ENCODE assay signal across 10 cellular contexts in genomic region chr5:149636861-149637246, GRCh38. TPM values are rescaled to one million over a fixed set of nuclear protein-coding genes. Genes with fewer than 3 reads are reported as not detected.
DNase-seq lines count a peak whose midpoint lies in the region; ATAC-seq and TF ChIP-seq lines count a peak whose summit lies in the region.
"Had no signal": no experiment of that assay in that cellular context is flagged by ENCODE, and none has a peak within 500 bp of the region (broad histone marks: within the 10 kb centered on the region; RNA-seq: fewer than 3 reads in every experiment).

No MANE protein-coding gene starts in this region.

- no peak overlapping the region for H3K4me3 Mint-ChIP-seq in activated CD8-positive, alpha-beta T cell treated with anti-CD3 and anti-CD28 coated beads, Interleukin-2, amount 10 ng/mL, durations not matched to agents 7 days and 5 days
- H3K4me3 Mint-ChIP-seq in nephron, result no peak overlapping the region
- H3K4me3 Mint-ChIP-seq: central memory CD8-positive, alpha-beta T cell had no signal

- CTCF ChIA-PET in activated CD8-positive, alpha-beta T cell treated with anti-CD3 and anti-CD28 coated beads, Interleukin-2, amount 10 ng/mL, durations not matched to agents 7 days and 5 days (lab: Charles Lee), result interaction anchor here (0.6 to 6.9 kb wide), 15 partner anchors 8 to 357 kb away, joined by 3 to 73 read pairs (median 4); no protein-coding TSS in a partner anchor

- TF ChIP-seq CTCF in HFF-Myc (IDR thresholded peaks at IDR 0.05; ENCODE audit: low read depth, low read length, missing control alignments), result peak; percentile 77
- peak; percentile 82 for TF ChIP-seq CTCF in fibroblast of the aortic adventitia (IDR thresholded peaks at IDR 0.05; ENCODE audit: insufficient read depth, low read length)
- peak; percentile 73 to 82 (median 76) for TF ChIP-seq CTCF in nephron (IDR thresholded peaks at IDR 0.05; ENCODE audit: unreplicated experiment in 3 of 3)

- H3K9me3 Mint-ChIP-seq in activated CD8-positive, alpha-beta T cell treated with anti-CD3 and anti-CD28 coated beads, Interleukin-2, amount 10 ng/mL, durations not matched to agents 7 days and 5 days (ENCODE audit: insufficient read depth), result no peaks in the 10 kb centered on the region
- no peaks in the 10 kb centered on the region for H3K9me3 Mint-ChIP-seq in nephron
- H3K9me3 Mint-ChIP-seq: central memory CD8-positive, alpha-beta T cell had no signal

- H3K4me1 Mint-ChIP-seq in activated CD8-positive, alpha-beta T cell treated with anti-CD3 and anti-CD28 coated beads, Interleukin-2, amount 10 ng/mL, durations not matched to agents 7 days and 5 days (ENCODE audit: low read depth), result peaks cover 7% of the 10 kb centered on the region
- peaks cover 18% of the 10 kb centered on the region for H3K4me1 Mint-ChIP-seq in nephron
- H3K4me1 Mint-ChIP-seq: central memory CD8-positive, alpha-beta T cell had no signal

- no peaks in the 10 kb centered on the region for H3K27me3 Mint-ChIP-seq in activated CD8-positive, alpha-beta T cell treated with anti-CD3 and anti-CD28 coated beads, Interleukin-2, amount 10 ng/mL, durations not matched to agents 7 days and 5 days (ENCODE audit: low read depth)
- no peaks in the 10 kb centered on the region for H3K27me3 Mint-ChIP-seq in nephron (ENCODE audit: low read depth)
- H3K27me3 Mint-ChIP-seq: central memory CD8-positive, alpha-beta T cell had no signal

- no peak overlapping the region for H3K4me3 ChIP-seq in HFF-Myc (replicated peaks; ENCODE audit: low read depth, low read length)
- H3K4me3 ChIP-seq in fibroblast of the aortic adventitia (ENCODE audit: low read depth, low read length), result no peak overlapping the region
- H3K4me3 ChIP-seq: BLaER1 had no signal

- no peak overlapping the region for H3K27ac Mint-ChIP-seq in activated CD8-positive, alpha-beta T cell treated with anti-CD3 and anti-CD28 coated beads, Interleukin-2, amount 10 ng/mL, durations not matched to agents 7 days and 5 days
- no peak overlapping the region for H3K27ac Mint-ChIP-seq in nephron

- H3K36me3 Mint-ChIP-seq in activated CD8-positive, alpha-beta T cell treated with anti-CD3 and anti-CD28 coated beads, Interleukin-2, amount 10 ng/mL, durations not matched to agents 7 days and 5 days (ENCODE audit: low read depth), result no peaks in the 10 kb centered on the region
- H3K36me3 Mint-ChIP-seq in nephron (ENCODE audit: low read depth), result no peaks in the 10 kb centered on the region

- DNase-seq in DMS79 treated with DMSO at 0.1 percent for 48 hours (lab: John Stamatoyannopoulos, UW) (peak; percentile 26), DMS79 (lab: John Stamatoyannopoulos, UW) (no peak), HFF-Myc (ENCODE audit: extremely low read depth, low read depth) (peak; percentile 16), NCI-H446 (lab: John Stamatoyannopoulos, UW) (peak; percentile 35 to 68), fibroblast of the aortic adventitia (ENCODE audit: low read depth) (peak; percentile 81)
- DNase-seq in activated CD8-positive, alpha-beta T cell treated with anti-CD3 and anti-CD28 coated beads, Interleukin-2, amount 10 ng/mL, durations not matched to agents 7 days and 5 days, result peak; percentile 65

- POLR2A ChIA-PET in activated CD8-positive, alpha-beta T cell treated with anti-CD3 and anti-CD28 coated beads, Interleukin-2, amount 10 ng/mL, durations not matched to agents 7 days and 5 days (lab: Charles Lee), result no interaction called here

- peak; percentile 72 for ATAC-seq in activated CD8-positive, alpha-beta T cell treated with anti-CD3 and anti-CD28 coated beads, Interleukin-2, amount 10 ng/mL, durations not matched to agents 7 days and 5 days
- ATAC-seq in GM21423 (IDR thresholded peaks at IDR 0.05; ENCODE audit: unreplicated experiment), result no peak

RNA-seq across cellular contexts. Expression of gene ARHGEF37, which starts 55.6 kb away (rescaled TPM):
- 1 to 10 TPM; 1.0 to 1.4 TPM for total RNA-seq in activated CD8-positive, alpha-beta T cell treated with anti-CD3 and anti-CD28 coated beads, Interleukin-2, amount 10 ng/mL, durations not matched to agents 7 days and 5 days
- total RNA-seq in fibroblast of the aortic adventitia (ENCODE audit: low replicate concordance), result 2.6 and 2.7 TPM in 2 replicates
